22 cellular contexts compared by ENCODE assay signal in genomic region chr12:103805961-103806360, GRCh38. TPM values are rescaled to one million over a fixed set of nuclear protein-coding genes. Genes with fewer than 3 reads are reported as not detected.
A peak's percentile ranks its signal among the peaks of the same experiment; 100 is the strongest.
DNase-seq lines count a peak whose midpoint lies in the region; ATAC-seq and TF ChIP-seq lines count a peak whose summit lies in the region.
"Had no signal": no experiment of that assay in that cellular context is flagged by ENCODE, and none has a peak within 500 bp of the region (broad histone marks: within the 10 kb centered on the region; RNA-seq: fewer than 3 reads in every experiment).

No MANE protein-coding gene starts in this region.

- no peak for TF ChIP-seq POLR2A in sigmoid colon (IDR thresholded peaks at IDR 0.05)

- H3K36me3 ChIP-seq in RWPE2 (ENCODE audit: low read depth), result peaks cover 11% of the 10 kb centered on the region; the same call in 1 of the 2 replicates
- peaks cover 63% of the 10 kb centered on the region for H3K36me3 ChIP-seq in endodermal cell (ENCODE audit: control insufficient read depth, insufficient read depth, low read length)
- peaks cover 10 to 99% (median 42%) of the 10 kb centered on the region in 4 donors for H3K36me3 ChIP-seq in sigmoid colon
- H3K36me3 ChIP-seq: neural progenitor cell, suprapubic skin had no signal

- intact Hi-C loops in CD14-positive monocyte (cut with micrococcal nuclease), result no loop called here
- intact Hi-C loops in sigmoid colon (cut with DNase I), result no loop called here

- H3K27me3 Mint-ChIP-seq in CD14-positive monocyte (ENCODE audit: low read depth in 3 of 3) (peaks cover 0 to 3% (median 0%) of the 10 kb centered on the region in 3 donors), endodermal cell (ENCODE audit: insufficient read depth) (no peaks in the 10 kb centered on the region)
- H3K27me3 Mint-ChIP-seq: brain had no signal

- H3K9ac ChIP-seq in endodermal cell (ENCODE audit: extremely low read depth, low read length, poor library complexity, severe bottlenecking), result no peak overlapping the region
- H3K9ac ChIP-seq: KMS-11, neural progenitor cell had no signal

- H3K27me3 ChIP-seq in RWPE2 (ENCODE audit: insufficient read depth, poor library complexity, severe bottlenecking), result no peaks in the 10 kb centered on the region
- H3K27me3 ChIP-seq in endodermal cell (ENCODE audit: control insufficient read depth, insufficient read depth, low read length, poor library complexity, severe bottlenecking), result no peaks in the 10 kb centered on the region
- H3K27me3 ChIP-seq in sigmoid colon, result no peaks in the 10 kb centered on the region
- H3K27me3 ChIP-seq: dorsolateral prefrontal cortex, neural progenitor cell, suprapubic skin had no signal

- H3K4me1 Mint-ChIP-seq in CD14-positive monocyte (peaks cover 59% of the 10 kb centered on the region), endodermal cell (peaks cover 22% of the 10 kb centered on the region)

- H3K4me3 ChIP-seq in RWPE2 (ENCODE audit: severe bottlenecking), result no peak overlapping the region
- no peak overlapping the region for H3K4me3 ChIP-seq in endodermal cell (ENCODE audit: low read length)
- H3K4me3 ChIP-seq in sigmoid colon, result no peak overlapping the region
- H3K4me3 ChIP-seq: dorsolateral prefrontal cortex, neural progenitor cell, suprapubic skin had no signal

- H3K36me3 Mint-ChIP-seq in CD14-positive monocyte (peaks cover 13 to 21% of the 10 kb centered on the region in 2 donors), endodermal cell (ENCODE audit: low read depth) (peaks cover 56% of the 10 kb centered on the region)

- H3K4me3 Mint-ChIP-seq in CD14-positive monocyte (peak overlapping the region in 1 of 2 donors; percentile 30), endodermal cell (no peak overlapping the region)
- H3K4me3 Mint-ChIP-seq: activated CD8-positive, alpha-beta T cell treated with anti-CD3 and anti-CD28 coated beads, Interleukin-2, amount 10 ng/mL, durations not matched to agents 7 days and 5 days; brain; CD8-positive, alpha-beta T cell; neural progenitor cell had no signal

- H3K4me1 ChIP-seq in RWPE2 (ENCODE audit: insufficient read depth, poor library complexity, severe bottlenecking), result peaks cover 55% of the 10 kb centered on the region
- H3K4me1 ChIP-seq in endodermal cell (ENCODE audit: control insufficient read depth, insufficient read depth, low read length), result no peaks in the 10 kb centered on the region
- peaks cover 0 to 100% (median 100%) of the 10 kb centered on the region in 4 donors for H3K4me1 ChIP-seq in sigmoid colon
- H3K4me1 ChIP-seq: neural progenitor cell had no signal

- WGBS in endodermal cell (ENCODE audit: insufficient coverage in 1 of 2, insufficient read length in 1 of 2), 2 experiments, result 90 to 93% methylated on average over 2 to 3 of the region's 3 CpGs
- WGBS in sigmoid colon, 2 donors, result 91 to 95% methylated on average over 3 of the region's 3 CpGs

- DNase-seq in CD14-positive monocyte (ENCODE audit: low spot score), result no peak
- DNase-seq in RWPE2 (ENCODE audit: low spot score), result no peak
- peak; percentile 39 for DNase-seq in endodermal cell
- DNase-seq in sigmoid colon, result peak; percentile 45
- no peak for DNase-seq in activated CD4-positive, CD25-positive, alpha-beta regulatory T cell (lab: John Stamatoyannopoulos, UW)
- DNase-seq in LoVo (ENCODE audit: low spot score), result no peak
- DNase-seq in Ammon's horn (ENCODE audit: low spot score), result no peak
- DNase-seq: activated CD8-positive, alpha-beta T cell treated with anti-CD3 and anti-CD28 coated beads, Interleukin-2, amount 10 ng/mL, durations not matched to agents 7 days and 5 days; activated T-cell treated with anti-CD3 and anti-CD28 coated beads, Interleukin-2, amount 50 U/mL, for 48 hours; CD8-positive, alpha-beta T cell; DMS79; dorsolateral prefrontal cortex; midbrain; NCI-H1092 treated with DMSO at 0.1 percent for 48 hours; NCI-H510A treated with DMSO at 0.1 percent for 48 hours; SHP77 treated with DMSO at 0.1 percent for 48 hours had no signal

- peak overlapping the region; percentile 88 for H3K27ac ChIP-seq in RWPE2 (ENCODE audit: poor library complexity, severe bottlenecking)
- no peak overlapping the region for H3K27ac ChIP-seq in endodermal cell (ENCODE audit: low read depth, low read length)
- H3K27ac ChIP-seq in sigmoid colon, result peak overlapping the region; percentile 57 to 99 (median 70)
- H3K27ac ChIP-seq: dorsolateral prefrontal cortex, KMS-11, neural progenitor cell, suprapubic skin had no signal

- H3K27ac Mint-ChIP-seq in CD14-positive monocyte, result peak overlapping the region; percentile 77 to 91 (median 82)
- no peak overlapping the region for H3K27ac Mint-ChIP-seq in endodermal cell
- H3K27ac Mint-ChIP-seq: activated CD8-positive, alpha-beta T cell treated with anti-CD3 and anti-CD28 coated beads, Interleukin-2, amount 10 ng/mL, durations not matched to agents 7 days and 5 days; CD8-positive, alpha-beta T cell; neural progenitor cell had no signal

- H3K9me3 ChIP-seq in RWPE2 (ENCODE audit: severe bottlenecking), result no peaks in the 10 kb centered on the region
- peaks cover 10% of the 10 kb centered on the region for H3K9me3 ChIP-seq in endodermal cell (ENCODE audit: control insufficient read depth, low read length)
- no peaks in the 10 kb centered on the region for H3K9me3 ChIP-seq in sigmoid colon
- H3K9me3 ChIP-seq: suprapubic skin had no signal

- no peak for TF ChIP-seq CTCF in CD14-positive monocyte (IDR thresholded peaks at IDR 0.05)
- no peak for TF ChIP-seq CTCF in RWPE2 (IDR thresholded peaks at IDR 0.05; ENCODE audit: poor library complexity, severe bottlenecking)
- no peak for TF ChIP-seq CTCF in endodermal cell (conservative IDR thresholded peaks at IDR 0.05)
- no peak for TF ChIP-seq CTCF in sigmoid colon (IDR thresholded peaks at IDR 0.05)

- ATAC-seq in RWPE2 (ENCODE audit: low read depth) (no peak), HG02588 (IDR thresholded peaks at IDR 0.05; ENCODE audit: unreplicated experiment) (no peak)
- ATAC-seq: activated CD8-positive, alpha-beta T cell treated with anti-CD3 and anti-CD28 coated beads, Interleukin-2, amount 10 ng/mL, durations not matched to agents 7 days and 5 days; activated naive CD4-positive, alpha-beta T cell treated with anti-CD3 and anti-CD28 coated beads, Interleukin-2, amount 50 U/mL, for 72 hours; CD8-positive, alpha-beta T cell had no signal

- TF ChIP-seq EP300 in sigmoid colon (IDR thresholded peaks at IDR 0.05), result no peak

- H3K9me3 Mint-ChIP-seq in CD14-positive monocyte (peaks cover 0 to 3% (median 0%) of the 10 kb centered on the region in 7 donors), endodermal cell (peaks cover 5% of the 10 kb centered on the region)
- H3K9me3 Mint-ChIP-seq: activated naive CD4-positive, alpha-beta T cell treated with anti-CD3 and anti-CD28 coated beads, Interleukin-2, amount 50 U/mL, for 72 hours; brain; CD8-positive, alpha-beta T cell; neural progenitor cell had no signal

RNA-seq across cellular contexts. Expression of gene NT5DC3, which starts 35.1 kb away (rescaled TPM):
- under 1 TPM; 0.27 to 0.93 TPM for polyA plus RNA-seq in CD14-positive monocyte
- total RNA-seq in endodermal cell, result 10 to 100 TPM; 24.2 to 28.3 TPM
- 3.9 TPM for polyA plus RNA-seq in endodermal cell (2013, experiment 1 of 2)
- polyA plus RNA-seq in endodermal cell (2013, experiment 2 of 2), result 3.7 TPM
- 100 to 1,000 TPM; 179 to 346 (median 240) TPM for total RNA-seq in sigmoid colon
- polyA plus RNA-seq in sigmoid colon, result 1 to 10 TPM in 2 of 3 donors, under 1 TPM in 1; 0.23 to 6.8 (median 1.8) TPM

Comparison
In these comparisons a context has a peak if more than half of its experiments do, and no peak if none do; other contexts are left out.
1. DNase-seq: peak in endodermal cell (single experiment) and sigmoid colon (single experiment); none in CD14-positive monocyte (single experiment), RWPE2 (single experiment), activated CD4-positive, CD25-positive, alpha-beta regulatory T cell (0 of 4), LoVo (single experiment) and Ammon's horn (single experiment).
2. RNA of gene NT5DC3, which starts 35.1 kb away (total RNA-seq): 179 to 346 TPM in sigmoid colon; 24.2 to 28.3 TPM in endodermal cell; every median in the first group is over 4 times any median in the second.